8 cellular contexts compared by ENCODE assay signal in the genomic region with DNA sequence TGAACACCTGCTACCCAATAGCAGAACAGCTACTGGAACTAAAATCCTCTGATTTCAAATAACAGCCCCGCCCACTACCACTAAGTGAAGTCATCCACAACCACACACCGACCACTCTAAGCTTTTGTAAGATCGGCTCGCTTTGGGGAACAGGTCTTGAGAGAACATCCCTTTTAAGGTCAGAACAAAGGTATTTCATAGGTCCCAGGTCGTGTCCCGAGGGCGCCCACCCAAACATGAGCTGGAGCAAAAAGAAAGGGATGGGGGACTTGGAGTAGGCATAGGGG. TPM values are rescaled to one million over a fixed set of nuclear protein-coding genes. Genes with fewer than 3 reads are reported as not detected.
DNase-seq lines count a peak whose midpoint lies in the region; ATAC-seq and TF ChIP-seq lines count a peak whose summit lies in the region.

No MANE protein-coding gene starts in this region.

- peaks cover 23% of the 10 kb centered on the region for H3K36me3 Mint-ChIP-seq in activated naive CD4-positive, alpha-beta T cell treated with anti-CD3 and anti-CD28 coated beads for 36 hours (ENCODE audit: low read depth)

- H3K4me3 ChIP-seq in prostate gland, result peak overlapping the region; percentile 50 to 61

- no peaks in the 10 kb centered on the region for H3K4me1 ChIP-seq in prostate gland (replicated peaks)

- no peaks in the 10 kb centered on the region for H3K9me3 ChIP-seq in prostate gland

- TF ChIP-seq POLR2A in prostate gland (IDR thresholded peaks at IDR 0.05), result no peak

- H3K27me3 ChIP-seq in prostate gland (replicated peaks; ENCODE audit: insufficient read depth), result no peaks in the 10 kb centered on the region

- DNase-seq in activated CD8-positive, alpha-beta memory T cell treated with anti-CD3 and anti-CD28 coated beads for 48 hours (ENCODE audit: low read depth in 2 of 3, low spot score in 2 of 3), result peak in 2 of 3 experiments; percentile 31 to 49
- no peak for DNase-seq in activated CD8-positive, alpha-beta memory T cell treated with anti-CD3 and anti-CD28 coated beads, Interleukin-2, amount 50 U/mL, for 48 hours
- DNase-seq in OCI-M1 (lab: John Stamatoyannopoulos, UW) (peak; percentile 73), glomerular visceral epithelial cell (ENCODE audit: extremely low spot score) (peak; percentile 49), prostate gland (ENCODE audit: low spot score) (no peak), DMS153 (lab: John Stamatoyannopoulos, UW) (no peak)
- DNase-seq in activated naive CD4-positive, alpha-beta T cell treated with anti-CD3 and anti-CD28 coated beads for 36 hours, result peak; percentile 71

- H3K27ac Mint-ChIP-seq in activated naive CD4-positive, alpha-beta T cell treated with anti-CD3 and anti-CD28 coated beads for 36 hours, result peak overlapping the region; percentile 98

- CTCF ChIA-PET in activated naive CD4-positive, alpha-beta T cell treated with anti-CD3 and anti-CD28 coated beads for 36 hours (lab: Charles Lee), result interaction anchor here (0.7 to 1.7 kb wide), 8 partner anchors 15 to 266 kb away, joined by 3 to 8 read pairs (median 4); partner anchors contain the start of gene N4BP2L2

- H3K4me3 Mint-ChIP-seq in activated naive CD4-positive, alpha-beta T cell treated with anti-CD3 and anti-CD28 coated beads for 36 hours, result peak overlapping the region; percentile 92

- H3K4me1 Mint-ChIP-seq in activated naive CD4-positive, alpha-beta T cell treated with anti-CD3 and anti-CD28 coated beads for 36 hours (ENCODE audit: low read depth), result peaks cover 12% of the 10 kb centered on the region

- no peaks in the 10 kb centered on the region for H3K9me3 Mint-ChIP-seq in activated naive CD4-positive, alpha-beta T cell treated with anti-CD3 and anti-CD28 coated beads for 36 hours

- no peaks in the 10 kb centered on the region for H3K27me3 Mint-ChIP-seq in activated naive CD4-positive, alpha-beta T cell treated with anti-CD3 and anti-CD28 coated beads for 36 hours (ENCODE audit: low read depth)

- no peak for TF ChIP-seq CTCF in prostate gland (IDR thresholded peaks at IDR 0.05)

- WGBS in prostate gland, result 19% methylated on average over 7 of the region's 7 CpGs

- intact Hi-C loops in activated naive CD4-positive, alpha-beta T cell treated with anti-CD3 and anti-CD28 coated beads for 36 hours (cut with micrococcal nuclease), result loop anchor here (1.0 to 10.0 kb wide), 9 partner anchors 14 to 1227 kb away; partner anchors contain the start of genes FRY, N4BP2L1, N4BP2L2 and PDS5B
- intact Hi-C loops in prostate gland (cut with DNase I), result loop anchor here (5.0 to 10.0 kb wide), 2 partner anchors 220 to 408 kb away; partner anchors contain the start of gene N4BP2L2

- peak overlapping the region; percentile 86 to 90 for H3K27ac ChIP-seq in prostate gland

- no peaks in the 10 kb centered on the region for H3K36me3 ChIP-seq in prostate gland

- peak; percentile 33 for ATAC-seq in HG02973 (IDR thresholded peaks at IDR 0.05; ENCODE audit: unreplicated experiment)

RNA-seq across cellular contexts. Expression of gene ZAR1L, which starts 0.3 kb away (rescaled TPM):
- total RNA-seq in activated naive CD4-positive, alpha-beta T cell treated with anti-CD3 and anti-CD28 coated beads for 36 hours, result not detected
- total RNA-seq in prostate gland, result not detected

RNA-seq across cellular contexts. Expression of gene BRCA2, which starts 0.4 kb away (rescaled TPM):
- 10 to 100 TPM; 17.3 to 21.3 TPM for total RNA-seq in activated naive CD4-positive, alpha-beta T cell treated with anti-CD3 and anti-CD28 coated beads for 36 hours
- total RNA-seq in prostate gland, result 1 to 10 TPM; 1.8 to 6.6 TPM

Comparison
In these comparisons a context has a peak if more than half of its experiments do, and no peak if none do; other contexts are left out.
1. DNase-seq: peak in activated CD8-positive, alpha-beta memory T cell treated with anti-CD3 and anti-CD28 coated beads for 48 hours (2 of 3), OCI-M1 (single experiment), activated naive CD4-positive, alpha-beta T cell treated with anti-CD3 and anti-CD28 coated beads for 36 hours (single experiment) and glomerular visceral epithelial cell (single experiment); none in activated CD8-positive, alpha-beta memory T cell treated with anti-CD3 and anti-CD28 coated beads, Interleukin-2, amount 50 U/mL, for 48 hours (single experiment), prostate gland (single experiment) and DMS153 (single experiment).